33 cellular contexts compared by ENCODE assay signal in the genomic region with DNA sequence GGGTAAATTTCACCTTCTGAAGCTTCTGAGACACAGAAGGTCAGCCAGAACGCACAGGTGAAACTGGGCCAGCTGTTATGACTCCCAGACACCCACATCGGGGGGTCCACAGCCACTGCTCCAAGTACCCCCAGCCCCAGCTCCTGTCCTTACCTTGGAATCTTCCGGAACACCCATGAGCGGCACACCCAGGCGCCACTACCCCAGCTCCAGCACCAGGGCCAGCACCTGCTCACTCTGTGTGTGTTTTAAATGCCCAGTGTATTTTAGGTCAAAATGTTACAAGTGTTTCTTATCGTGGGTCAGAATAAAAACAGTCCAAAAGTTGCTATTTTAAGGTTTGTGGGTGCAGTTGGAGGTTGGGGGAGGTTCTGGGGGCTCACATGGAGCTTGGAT.
"Had no signal": no experiment of that assay in that cellular context is flagged by ENCODE, and none has a peak within 500 bp of the region (broad histone marks: within the 10 kb centered on the region; RNA-seq: fewer than 3 reads in every experiment).

No MANE protein-coding gene starts in this region.

- H3K27me3 ChIP-seq: ascending aorta, breast epithelium, cardiac muscle cell, colonic mucosa, esophagus squamous epithelium, gastroesophageal sphincter had no signal

- H3K9me3 ChIP-seq: ascending aorta, breast epithelium, colonic mucosa, esophagus squamous epithelium, gastroesophageal sphincter had no signal

- H3K36me3 Mint-ChIP-seq: activated naive CD4-positive, alpha-beta T cell treated with anti-CD3 and anti-CD28 coated beads, Interleukin-2, amount 50 U/mL, for 24 hours; activated naive CD8-positive, alpha-beta T cell treated with anti-CD3 and anti-CD28 coated beads, Interleukin-2, amount 10 ng/mL, durations not matched to agents 7 days and 5 days; brain had no signal

- H3K4me1 ChIP-seq: ascending aorta, breast epithelium, colonic mucosa, esophagus squamous epithelium, gastroesophageal sphincter had no signal

- ATAC-seq: activated CD4-positive, CD25-positive, alpha-beta regulatory T cell treated with anti-CD3 and anti-CD28 coated beads, Interleukin-2, amount 50 U/mL, for 24 hours; activated CD8-positive, alpha-beta T cell treated with anti-CD3 and anti-CD28 coated beads for 36 hours; activated T-cell treated with anti-CD3 and anti-CD28 coated beads, Interleukin-2, amount 50 U/mL, for 4 hours; activated T-helper 17 cell treated with anti-CD3 and anti-CD28 coated beads, Interleukin-2, amount 50 U/mL, for 72 hours; gastroesophageal sphincter; T-helper 17 cell had no signal

- FAIRE-seq: endometrium, endothelial cell of umbilical vein had no signal

- H3K27ac ChIP-seq: ascending aorta, breast epithelium, cardiac muscle cell, colonic mucosa, epithelial cell of prostate, esophagus squamous epithelium, gastroesophageal sphincter, WERI-Rb-1 had no signal

- H3K9me3 Mint-ChIP-seq: activated B cell treated with CpG ODN at 0.5 μM for 24 hours; activated CD8-positive, alpha-beta T cell treated with anti-CD3 and anti-CD28 coated beads for 36 hours; activated naive CD4-positive, alpha-beta T cell treated with anti-CD3 and anti-CD28 coated beads for 36 hours; activated naive CD4-positive, alpha-beta T cell treated with anti-CD3 and anti-CD28 coated beads, Interleukin-2, amount 50 U/mL, for 24 hours; activated naive CD8-positive, alpha-beta T cell treated with anti-CD3 and anti-CD28 coated beads, Interleukin-2, amount 10 ng/mL, durations not matched to agents 7 days and 5 days; activated T-cell treated with anti-CD3 and anti-CD28 coated beads, Interleukin-2, amount 50 U/mL, for 4 hours; activated T-helper 17 cell treated with anti-CD3 and anti-CD28 coated beads, Interleukin-2, amount 50 U/mL, for 72 hours; brain; T-helper 2 cell treated with Interferon-gamma antibody and Interleukin-4, amounts not matched to agents 5 μg/mL and 100 μg/mL, for 36 hours had no signal

- DNase-seq: activated B cell treated with CpG ODN at 0.5 μM for 24 hours; activated CD4-positive, alpha-beta T cell treated with anti-CD3 and anti-CD28 coated beads for 48 hours; activated CD4-positive, alpha-beta T cell treated with anti-CD3 and anti-CD28 coated beads, Interleukin-2, amount 50 U/mL, for 1 hour; activated CD4-positive, alpha-beta T cell treated with anti-CD3 and anti-CD28 coated beads, Interleukin-2, amount 50 U/mL, for 48 hours; activated CD8-positive, alpha-beta memory T cell treated with anti-CD3 and anti-CD28 coated beads for 24 hours; activated CD8-positive, alpha-beta T cell treated with anti-CD3 and anti-CD28 coated beads for 36 hours; activated effector memory CD4-positive, alpha-beta T cell treated with Interleukin-2 at 50 U/mL for 16 hours; activated gamma-delta T cell treated with Interleukin-2 at 50 U/mL for 16 hours; activated naive CD4-positive, alpha-beta T cell treated with anti-CD3 and anti-CD28 coated beads for 36 hours; activated naive CD8-positive, alpha-beta T cell treated with anti-CD3 and anti-CD28 coated beads, Interleukin-2, amount 10 ng/mL, durations not matched to agents 7 days and 5 days; activated T-cell treated with anti-CD3 and anti-CD28 coated beads, Interleukin-2, amount 50 U/mL, for 4 hours; central memory CD4-positive, alpha-beta T cell; cerebellar nuclear complex; colonic mucosa; effector CD8-positive, alpha-beta T cell; esophagus squamous epithelium; foreskin melanocyte; T-helper 1 cell; T-helper 17 cell; T1000; WERI-Rb-1 had no signal

- H3K4me3 Mint-ChIP-seq: activated B cell treated with CpG ODN at 0.5 μM for 24 hours; activated CD8-positive, alpha-beta T cell treated with anti-CD3 and anti-CD28 coated beads for 36 hours; activated naive CD4-positive, alpha-beta T cell treated with anti-CD3 and anti-CD28 coated beads for 36 hours; activated naive CD4-positive, alpha-beta T cell treated with anti-CD3 and anti-CD28 coated beads, Interleukin-2, amount 50 U/mL, for 24 hours; activated naive CD8-positive, alpha-beta T cell treated with anti-CD3 and anti-CD28 coated beads, Interleukin-2, amount 10 ng/mL, durations not matched to agents 7 days and 5 days; activated T-cell treated with anti-CD3 and anti-CD28 coated beads, Interleukin-2, amount 50 U/mL, for 4 hours; activated T-helper 17 cell treated with anti-CD3 and anti-CD28 coated beads, Interleukin-2, amount 50 U/mL, for 72 hours; brain; T-helper 17 cell; T-helper 2 cell treated with Interferon-gamma antibody and Interleukin-4, amounts not matched to agents 5 μg/mL and 100 μg/mL, for 36 hours had no signal

- H3K36me3 ChIP-seq: ascending aorta, breast epithelium, cardiac muscle cell, colonic mucosa, esophagus squamous epithelium, gastroesophageal sphincter, WERI-Rb-1 had no signal

- H3K4me1 Mint-ChIP-seq: activated B cell treated with CpG ODN at 0.5 μM for 24 hours; activated naive CD4-positive, alpha-beta T cell treated with anti-CD3 and anti-CD28 coated beads, Interleukin-2, amount 50 U/mL, for 24 hours; activated naive CD8-positive, alpha-beta T cell treated with anti-CD3 and anti-CD28 coated beads, Interleukin-2, amount 10 ng/mL, durations not matched to agents 7 days and 5 days; brain had no signal

- H3K27me3 Mint-ChIP-seq: activated B cell treated with CpG ODN at 0.5 μM for 24 hours; activated CD8-positive, alpha-beta T cell treated with anti-CD3 and anti-CD28 coated beads for 36 hours; activated naive CD4-positive, alpha-beta T cell treated with anti-CD3 and anti-CD28 coated beads, Interleukin-2, amount 50 U/mL, for 24 hours; activated T-helper 17 cell treated with anti-CD3 and anti-CD28 coated beads, Interleukin-2, amount 50 U/mL, for 72 hours; brain had no signal

- H3K27ac Mint-ChIP-seq: activated B cell treated with CpG ODN at 0.5 μM for 24 hours; activated CD8-positive, alpha-beta T cell treated with anti-CD3 and anti-CD28 coated beads for 36 hours; activated naive CD4-positive, alpha-beta T cell treated with anti-CD3 and anti-CD28 coated beads for 36 hours; activated naive CD4-positive, alpha-beta T cell treated with anti-CD3 and anti-CD28 coated beads, Interleukin-2, amount 50 U/mL, for 24 hours; activated naive CD8-positive, alpha-beta T cell treated with anti-CD3 and anti-CD28 coated beads, Interleukin-2, amount 10 ng/mL, durations not matched to agents 7 days and 5 days; activated T-helper 17 cell treated with anti-CD3 and anti-CD28 coated beads, Interleukin-2, amount 50 U/mL, for 72 hours; brain; T-helper 17 cell; T-helper 2 cell treated with Interferon-gamma antibody and Interleukin-4, amounts not matched to agents 5 μg/mL and 100 μg/mL, for 36 hours had no signal

- H3K4me3 ChIP-seq: ascending aorta, breast epithelium, cardiac muscle cell, colonic mucosa, esophagus squamous epithelium, gastroesophageal sphincter had no signal
